Comparison of ENCODE assay signal across 2 cellular contexts in the genomic region with DNA sequence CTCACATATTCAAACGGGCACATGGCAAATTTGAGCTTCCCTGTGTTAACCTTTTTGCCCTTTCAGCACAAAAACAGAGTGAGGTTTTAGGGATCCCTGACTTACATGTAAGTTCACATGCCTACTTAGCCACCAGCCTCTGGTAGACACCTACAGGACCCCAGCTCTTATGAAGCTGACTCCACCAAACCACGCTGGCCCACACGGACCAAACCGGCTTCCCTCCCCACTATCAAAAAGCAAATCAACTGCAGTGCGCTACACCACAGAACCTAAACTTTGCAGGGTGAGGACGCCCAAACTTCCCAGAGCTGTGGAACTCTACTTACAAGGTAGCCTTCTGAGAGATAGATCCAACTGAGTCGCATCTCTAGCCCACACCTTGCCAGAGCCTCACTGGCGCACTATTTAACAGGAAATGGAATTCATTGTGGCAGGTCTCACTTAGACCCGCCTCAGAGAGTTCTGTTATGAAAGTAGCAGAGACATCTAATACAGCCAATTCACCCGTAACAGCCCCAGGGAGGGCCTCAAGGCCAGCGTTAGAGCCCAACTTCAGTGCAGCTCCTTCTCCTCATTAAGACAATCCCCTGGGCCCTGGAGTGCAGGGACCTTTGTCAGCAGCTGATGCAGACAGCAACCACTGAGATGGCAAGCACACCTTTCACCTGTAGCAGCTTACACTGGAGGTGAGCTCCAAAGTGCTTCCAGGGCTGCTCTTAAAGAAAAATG.
TF ChIP-seq lines count a peak whose summit lies in the region.

No MANE protein-coding gene starts in this region.

TF ChIP-seq in SK-N-SH, 30 proteins besides CTCF, POLR2A, EP300 and RAD21 (continued from another document):
- TF ChIP-seq, protein P1, sequence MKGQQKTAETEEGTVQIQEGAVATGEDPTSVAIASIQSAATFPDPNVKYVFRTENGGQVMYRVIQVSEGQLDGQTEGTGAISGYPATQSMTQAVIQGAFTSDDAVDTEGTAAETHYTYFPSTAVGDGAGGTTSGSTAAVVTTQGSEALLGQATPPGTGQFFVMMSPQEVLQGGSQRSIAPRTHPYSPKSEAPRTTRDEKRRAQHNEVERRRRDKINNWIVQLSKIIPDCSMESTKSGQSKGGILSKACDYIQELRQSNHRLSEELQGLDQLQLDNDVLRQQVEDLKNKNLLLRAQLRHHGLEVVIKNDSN (IDR thresholded peaks at IDR 0.05; ENCODE audit: borderline replicate concordance, low read depth) = no peak
- TF ChIP-seq NFIC (IDR thresholded peaks at IDR 0.05; ENCODE audit: borderline replicate concordance) (no peak), YY1 (IDR thresholded peaks at IDR 0.05; ENCODE audit: low read depth) (no peak), EZH2phosphoT487 (IDR thresholded peaks at IDR 0.05; ENCODE audit: borderline replicate concordance, low read depth) (no peak), MXI1 (IDR thresholded peaks at IDR 0.05; ENCODE audit: low read depth, low read length) (no peak), MEF2A (IDR thresholded peaks at IDR 0.05; ENCODE audit: borderline replicate concordance, low read depth) (no peak), RXRA (IDR thresholded peaks at IDR 0.05; ENCODE audit: borderline replicate concordance, low read depth) (no peak), GATA2 (CRISPR knock-in tag; IDR thresholded peaks at IDR 0.05) (no peak), RFX5 (IDR thresholded peaks at IDR 0.05; ENCODE audit: low read length) (no peak)
- TF ChIP-seq, protein P2, sequence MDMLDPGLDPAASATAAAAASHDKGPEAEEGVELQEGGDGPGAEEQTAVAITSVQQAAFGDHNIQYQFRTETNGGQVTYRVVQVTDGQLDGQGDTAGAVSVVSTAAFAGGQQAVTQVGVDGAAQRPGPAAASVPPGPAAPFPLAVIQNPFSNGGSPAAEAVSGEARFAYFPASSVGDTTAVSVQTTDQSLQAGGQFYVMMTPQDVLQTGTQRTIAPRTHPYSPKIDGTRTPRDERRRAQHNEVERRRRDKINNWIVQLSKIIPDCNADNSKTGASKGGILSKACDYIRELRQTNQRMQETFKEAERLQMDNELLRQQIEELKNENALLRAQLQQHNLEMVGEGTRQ (IDR thresholded peaks at IDR 0.05; ENCODE audit: borderline replicate concordance, low read depth, low read length) = no peak

TF ChIP-seq in SK-N-SH treated with all-trans-retinoic acid at 6 μM for 48 hours, 23 proteins besides CTCF, POLR2A, EP300 and RAD21 (continued from another document):
- TF ChIP-seq ARNTL (CRISPR knock-in tag; IDR thresholded peaks at IDR 0.05; ENCODE audit: borderline replicate concordance, low read depth) (no peak), ZNF8 (CRISPR knock-in tag; IDR thresholded peaks at IDR 0.05) (no peak), PPARA (CRISPR knock-in tag; IDR thresholded peaks at IDR 0.05; ENCODE audit: borderline replicate concordance) (no peak), CSDC2 (CRISPR knock-in tag; IDR thresholded peaks at IDR 0.05) (no peak), ISL1 (CRISPR knock-in tag; IDR thresholded peaks at IDR 0.05) (no peak), GLIS3 (CRISPR knock-in tag; IDR thresholded peaks at IDR 0.05) (no peak), ZNF565 (CRISPR knock-in tag; conservative IDR thresholded peaks at IDR 0.05; ENCODE audit: low read depth) (no peak), TOX (CRISPR knock-in tag; IDR thresholded peaks at IDR 0.05; ENCODE audit: borderline replicate concordance) (no peak), BACH2 (CRISPR knock-in tag; IDR thresholded peaks at IDR 0.05; ENCODE audit: borderline replicate concordance) (no peak), ZNF70 (CRISPR knock-in tag; IDR thresholded peaks at IDR 0.05) (no peak), SNAI2 (CRISPR knock-in tag; IDR thresholded peaks at IDR 0.05) (no peak), ZC3H10 (CRISPR knock-in tag; IDR thresholded peaks at IDR 0.05) (no peak)
- TF ChIP-seq, protein P3, sequence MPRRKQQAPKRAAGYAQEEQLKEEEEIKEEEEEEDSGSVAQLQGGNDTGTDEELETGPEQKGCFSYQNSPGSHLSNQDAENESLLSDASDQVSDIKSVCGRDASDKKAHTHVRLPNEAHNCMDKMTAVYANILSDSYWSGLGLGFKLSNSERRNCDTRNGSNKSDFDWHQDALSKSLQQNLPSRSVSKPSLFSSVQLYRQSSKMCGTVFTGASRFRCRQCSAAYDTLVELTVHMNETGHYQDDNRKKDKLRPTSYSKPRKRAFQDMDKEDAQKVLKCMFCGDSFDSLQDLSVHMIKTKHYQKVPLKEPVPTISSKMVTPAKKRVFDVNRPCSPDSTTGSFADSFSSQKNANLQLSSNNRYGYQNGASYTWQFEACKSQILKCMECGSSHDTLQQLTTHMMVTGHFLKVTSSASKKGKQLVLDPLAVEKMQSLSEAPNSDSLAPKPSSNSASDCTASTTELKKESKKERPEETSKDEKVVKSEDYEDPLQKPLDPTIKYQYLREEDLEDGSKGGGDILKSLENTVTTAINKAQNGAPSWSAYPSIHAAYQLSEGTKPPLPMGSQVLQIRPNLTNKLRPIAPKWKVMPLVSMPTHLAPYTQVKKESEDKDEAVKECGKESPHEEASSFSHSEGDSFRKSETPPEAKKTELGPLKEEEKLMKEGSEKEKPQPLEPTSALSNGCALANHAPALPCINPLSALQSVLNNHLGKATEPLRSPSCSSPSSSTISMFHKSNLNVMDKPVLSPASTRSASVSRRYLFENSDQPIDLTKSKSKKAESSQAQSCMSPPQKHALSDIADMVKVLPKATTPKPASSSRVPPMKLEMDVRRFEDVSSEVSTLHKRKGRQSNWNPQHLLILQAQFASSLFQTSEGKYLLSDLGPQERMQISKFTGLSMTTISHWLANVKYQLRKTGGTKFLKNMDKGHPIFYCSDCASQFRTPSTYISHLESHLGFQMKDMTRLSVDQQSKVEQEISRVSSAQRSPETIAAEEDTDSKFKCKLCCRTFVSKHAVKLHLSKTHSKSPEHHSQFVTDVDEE (CRISPR knock-in tag; IDR thresholded peaks at IDR 0.05) = no peak
- TF ChIP-seq, protein P4, sequence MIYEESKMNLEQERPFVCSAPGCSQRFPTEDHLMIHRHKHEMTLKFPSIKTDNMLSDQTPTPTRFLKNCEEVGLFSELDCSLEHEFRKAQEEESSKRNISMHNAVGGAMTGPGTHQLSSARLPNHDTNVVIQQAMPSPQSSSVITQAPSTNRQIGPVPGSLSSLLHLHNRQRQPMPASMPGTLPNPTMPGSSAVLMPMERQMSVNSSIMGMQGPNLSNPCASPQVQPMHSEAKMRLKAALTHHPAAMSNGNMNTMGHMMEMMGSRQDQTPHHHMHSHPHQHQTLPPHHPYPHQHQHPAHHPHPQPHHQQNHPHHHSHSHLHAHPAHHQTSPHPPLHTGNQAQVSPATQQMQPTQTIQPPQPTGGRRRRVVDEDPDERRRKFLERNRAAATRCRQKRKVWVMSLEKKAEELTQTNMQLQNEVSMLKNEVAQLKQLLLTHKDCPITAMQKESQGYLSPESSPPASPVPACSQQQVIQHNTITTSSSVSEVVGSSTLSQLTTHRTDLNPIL (CRISPR knock-in tag; IDR thresholded peaks at IDR 0.05; ENCODE audit: low read depth) = no peak
- TF ChIP-seq, protein P5, sequence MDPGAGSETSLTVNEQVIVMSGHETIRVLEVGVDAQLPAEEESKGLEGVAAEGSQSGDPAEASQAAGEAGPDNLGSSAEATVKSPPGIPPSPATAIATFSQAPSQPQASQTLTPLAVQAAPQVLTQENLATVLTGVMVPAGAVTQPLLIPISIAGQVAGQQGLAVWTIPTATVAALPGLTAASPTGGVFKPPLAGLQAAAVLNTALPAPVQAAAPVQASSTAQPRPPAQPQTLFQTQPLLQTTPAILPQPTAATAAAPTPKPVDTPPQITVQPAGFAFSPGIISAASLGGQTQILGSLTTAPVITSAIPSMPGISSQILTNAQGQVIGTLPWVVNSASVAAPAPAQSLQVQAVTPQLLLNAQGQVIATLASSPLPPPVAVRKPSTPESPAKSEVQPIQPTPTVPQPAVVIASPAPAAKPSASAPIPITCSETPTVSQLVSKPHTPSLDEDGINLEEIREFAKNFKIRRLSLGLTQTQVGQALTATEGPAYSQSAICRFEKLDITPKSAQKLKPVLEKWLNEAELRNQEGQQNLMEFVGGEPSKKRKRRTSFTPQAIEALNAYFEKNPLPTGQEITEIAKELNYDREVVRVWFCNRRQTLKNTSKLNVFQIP (CRISPR knock-in tag; IDR thresholded peaks at IDR 0.05; ENCODE audit: borderline replicate concordance, low read depth) = no peak
- TF ChIP-seq, protein P6, sequence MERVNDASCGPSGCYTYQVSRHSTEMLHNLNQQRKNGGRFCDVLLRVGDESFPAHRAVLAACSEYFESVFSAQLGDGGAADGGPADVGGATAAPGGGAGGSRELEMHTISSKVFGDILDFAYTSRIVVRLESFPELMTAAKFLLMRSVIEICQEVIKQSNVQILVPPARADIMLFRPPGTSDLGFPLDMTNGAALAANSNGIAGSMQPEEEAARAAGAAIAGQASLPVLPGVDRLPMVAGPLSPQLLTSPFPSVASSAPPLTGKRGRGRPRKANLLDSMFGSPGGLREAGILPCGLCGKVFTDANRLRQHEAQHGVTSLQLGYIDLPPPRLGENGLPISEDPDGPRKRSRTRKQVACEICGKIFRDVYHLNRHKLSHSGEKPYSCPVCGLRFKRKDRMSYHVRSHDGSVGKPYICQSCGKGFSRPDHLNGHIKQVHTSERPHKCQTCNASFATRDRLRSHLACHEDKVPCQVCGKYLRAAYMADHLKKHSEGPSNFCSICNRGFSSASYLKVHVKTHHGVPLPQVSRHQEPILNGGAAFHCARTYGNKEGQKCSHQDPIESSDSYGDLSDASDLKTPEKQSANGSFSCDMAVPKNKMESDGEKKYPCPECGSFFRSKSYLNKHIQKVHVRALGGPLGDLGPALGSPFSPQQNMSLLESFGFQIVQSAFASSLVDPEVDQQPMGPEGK (CRISPR knock-in tag; IDR thresholded peaks at IDR 0.05; ENCODE audit: borderline replicate concordance) = no peak
